ENCODE assay signal across 20 cellular contexts in genomic region chr5:43140286-43140685, GRCh38. TPM values are rescaled to one million over a fixed set of nuclear protein-coding genes. Genes with fewer than 3 reads are reported as not detected.
DNase-seq lines count a peak whose midpoint lies in the region; ATAC-seq and TF ChIP-seq lines count a peak whose summit lies in the region.
"Had no signal": no experiment of that assay in that cellular context is flagged by ENCODE, and none has a peak within 500 bp of the region (broad histone marks: within the 10 kb centered on the region; RNA-seq: fewer than 3 reads in every experiment).

No MANE protein-coding gene starts in this region.

- H2AFZ ChIP-seq in osteoblast (ENCODE audit: low read length) (no peak overlapping the region), H9 (ENCODE audit: low read length) (no peak overlapping the region)

- WGBS in H9 (ENCODE audit: extremely low coverage, insufficient read length, low lambda C conversion rate): no CpG with 5 or more reads among the region's 2 CpGs

- no peak overlapping the region for H2AK5ac ChIP-seq in H9 (ENCODE audit: insufficient read length, low read length)

- no peak overlapping the region for H3K4me3 ChIP-seq in osteoblast (ENCODE audit: insufficient read depth, low read length)
- H3K4me3 ChIP-seq: left lung, mucosa of descending colon had no signal

- no peak overlapping the region for H3K9ac ChIP-seq in H9 (ENCODE audit: extremely low read depth, insufficient read length, low read length)

- H4K20me1 ChIP-seq in osteoblast (ENCODE audit: insufficient read depth, low read length) (peaks cover 38% of the 10 kb centered on the region), H9 (ENCODE audit: control insufficient read depth, insufficient read depth, insufficient read length) (no peaks in the 10 kb centered on the region)

- no peak overlapping the region for H4K8ac ChIP-seq in H9 (replicated peaks; ENCODE audit: insufficient read length, low read depth, low read length)

- H3K27ac ChIP-seq in osteoblast (ENCODE audit: low read depth, low read length) (no peak overlapping the region), H9 (ENCODE audit: insufficient read length, low read depth, low read length) (no peak overlapping the region)
- H3K27ac ChIP-seq: left lung, VCaP had no signal

- H3K4me3 Mint-ChIP-seq in activated T-cell treated with anti-CD3 and anti-CD28 coated beads, Interleukin-2, amount 50 U/mL, for 4 hours: no peak overlapping the region
- no peak overlapping the region for H3K4me3 Mint-ChIP-seq in central memory CD8-positive, alpha-beta T cell
- no peak overlapping the region for H3K4me3 Mint-ChIP-seq in H9

- peaks cover 18% of the 10 kb centered on the region for H3K4me1 ChIP-seq in osteoblast (ENCODE audit: insufficient read depth, low read length)
- no peaks in the 10 kb centered on the region for H3K4me1 ChIP-seq in H9 (ENCODE audit: insufficient read depth, low read length)

- H2BK5ac ChIP-seq in H9 (ENCODE audit: insufficient read length, low read length): no peak overlapping the region

- H3K79me2 ChIP-seq in osteoblast (ENCODE audit: insufficient read depth, low read length): peaks cover 38% of the 10 kb centered on the region
- no peaks in the 10 kb centered on the region for H3K79me2 ChIP-seq in H9 (ENCODE audit: insufficient read depth, low read length)

- H3K4ac ChIP-seq in H9 (ENCODE audit: low read depth, low read length): no peak overlapping the region

- H2BK15ac ChIP-seq in H9 (ENCODE audit: low read depth, low read length): no peak overlapping the region

- peak overlapping the region; percentile 44 for H3K27ac Mint-ChIP-seq in central memory CD8-positive, alpha-beta T cell (ENCODE audit: low read depth)
- no peak overlapping the region for H3K27ac Mint-ChIP-seq in H9

- no peak for DNase-seq in activated T-cell treated with anti-CD3 and anti-CD28 coated beads, Interleukin-2, amount 50 U/mL, for 4 hours
- no peak for DNase-seq in activated T-cell treated with anti-CD3 and anti-CD28 coated beads for 4 hours
- DNase-seq in M059J (ENCODE audit: low read depth): peak; percentile 38
- DNase-seq in central memory CD8-positive, alpha-beta T cell (ENCODE audit: low spot score in 2 of 2): no peak
- peak; percentile 53 for DNase-seq in osteoblast (ENCODE audit: insufficient read length, low spot score, missing footprints)
- DNase-seq in HuH-7.5 (ENCODE audit: low spot score): no peak
- no peak for DNase-seq in H9
- no peak for DNase-seq in stimulated activated CD4-positive, alpha-beta T cell treated with anti-CD3 and anti-CD28 coated beads, Interleukin-2, amount 100 ng/mL, for 48 hours
- DNase-seq: ACHN; caudate nucleus; COR-L47; left lung; mucosa of descending colon; NCI-H1694; NCI-H345; NK-92 treated with Interleukin-12 subunit alpha and Interleukin-12 subunit beta, amount 100 ng/mL, for 24 hours; right cardiac atrium; substantia nigra had no signal

- no peak overlapping the region for H2BK120ac ChIP-seq in H9 (ENCODE audit: low read depth, low read length, poor library complexity, severe bottlenecking)

- TF ChIP-seq CTCF in osteoblast (IDR thresholded peaks at IDR 0.05; ENCODE audit: extremely low read depth, low read depth, low read length) (no peak), H9 (conservative IDR thresholded peaks at IDR 0.05) (no peak)

- H3K27me3 Mint-ChIP-seq in activated T-cell treated with anti-CD3 and anti-CD28 coated beads, Interleukin-2, amount 50 U/mL, for 4 hours (ENCODE audit: low read depth): no peaks in the 10 kb centered on the region
- no peaks in the 10 kb centered on the region for H3K27me3 Mint-ChIP-seq in central memory CD8-positive, alpha-beta T cell
- H3K27me3 Mint-ChIP-seq in H9 (ENCODE audit: low read depth): no peaks in the 10 kb centered on the region

- H3K18ac ChIP-seq in H9 (ENCODE audit: insufficient read length, low read depth, low read length): no peak overlapping the region

- no peak overlapping the region for H3K14ac ChIP-seq in H9 (ENCODE audit: insufficient read depth, low read length)

- no peak overlapping the region for H4K5ac ChIP-seq in H9 (ENCODE audit: insufficient read length, low read depth, low read length)

- peaks cover 25% of the 10 kb centered on the region for H3K36me3 Mint-ChIP-seq in activated T-cell treated with anti-CD3 and anti-CD28 coated beads, Interleukin-2, amount 50 U/mL, for 4 hours (ENCODE audit: insufficient read depth)
- peaks cover 57% of the 10 kb centered on the region for H3K36me3 Mint-ChIP-seq in central memory CD8-positive, alpha-beta T cell (ENCODE audit: insufficient read depth)
- H3K36me3 Mint-ChIP-seq in H9 (ENCODE audit: insufficient read depth in 1 of 3, low read depth in 3 of 3): peaks cover 31 to 60% (median 40%) of the 10 kb centered on the region in 3 experiments

- peaks cover 41% of the 10 kb centered on the region for H3K4me1 Mint-ChIP-seq in activated T-cell treated with anti-CD3 and anti-CD28 coated beads, Interleukin-2, amount 50 U/mL, for 4 hours (ENCODE audit: low read depth)
- peaks cover 36% of the 10 kb centered on the region for H3K4me1 Mint-ChIP-seq in central memory CD8-positive, alpha-beta T cell
- H3K4me1 Mint-ChIP-seq in H9: peaks cover 7 to 10% of the 10 kb centered on the region in 2 experiments

- H4K91ac ChIP-seq in H9 (ENCODE audit: insufficient read length, low read depth, low read length): no peak overlapping the region

- no peak overlapping the region for H2BK12ac ChIP-seq in H9 (ENCODE audit: insufficient read length, low read depth, low read length)

- H3K27me3 ChIP-seq in osteoblast (ENCODE audit: insufficient read depth, low read length) (no peaks in the 10 kb centered on the region), H9 (ENCODE audit: insufficient read depth, low read length) (no peaks in the 10 kb centered on the region)
- H3K27me3 ChIP-seq: left lung had no signal

- no peaks in the 10 kb centered on the region for H3K79me1 ChIP-seq in H9 (ENCODE audit: insufficient read depth, low read depth, low read length, poor library complexity, severe bottlenecking)

- H3K56ac ChIP-seq in H9 (ENCODE audit: insufficient read length, low read depth, low read length): no peak overlapping the region

- H3K4me2 ChIP-seq in osteoblast (ENCODE audit: insufficient read depth, low read length): no peak overlapping the region
- H3K4me2 ChIP-seq in H9 (ENCODE audit: insufficient read depth, insufficient read length, low read length): no peak overlapping the region

- ATAC-seq in activated T-cell treated with anti-CD3 and anti-CD28 coated beads, Interleukin-2, amount 50 U/mL, for 4 hours: peak; percentile 83 to 85
- ATAC-seq in central memory CD8-positive, alpha-beta T cell (replicated peaks; ENCODE audit: extremely low read depth, poor library complexity, severe bottlenecking): no peak
- ATAC-seq: left lung, mucosa of descending colon, right cardiac atrium had no signal

- peaks cover 9% of the 10 kb centered on the region for H3K36me3 ChIP-seq in osteoblast (ENCODE audit: insufficient read depth, low read length)

- no peak overlapping the region for H3T11ph ChIP-seq in H9 (ENCODE audit: low read length)

- no peaks in the 10 kb centered on the region for H3K23me2 ChIP-seq in H9 (ENCODE audit: insufficient read length, low read depth, low read length, poor library complexity, severe bottlenecking)

- H3K9me3 ChIP-seq in osteoblast (ENCODE audit: low read depth, low read length) (no peaks in the 10 kb centered on the region), H9 (ENCODE audit: control insufficient read depth, low read depth, low read length) (no peaks in the 10 kb centered on the region)
- H3K9me3 ChIP-seq: left lung, mucosa of descending colon had no signal

- H3K23ac ChIP-seq in H9 (ENCODE audit: insufficient read length, low read depth, low read length): no peak overlapping the region

- no peak overlapping the region for H2BK20ac ChIP-seq in H9 (ENCODE audit: low read depth, low read length, poor library complexity, severe bottlenecking)

- no peaks in the 10 kb centered on the region for H3K9me3 Mint-ChIP-seq in activated T-cell treated with anti-CD3 and anti-CD28 coated beads, Interleukin-2, amount 50 U/mL, for 4 hours
- H3K9me3 Mint-ChIP-seq in central memory CD8-positive, alpha-beta T cell: no peaks in the 10 kb centered on the region
- no peaks in the 10 kb centered on the region for H3K9me3 Mint-ChIP-seq in H9

RNA-seq across cellular contexts. Expression of gene ZNF131, which starts 19.6 kb away (rescaled TPM):
- 10 to 100 TPM; 32.4 to 35.9 (median 33.6) TPM for total RNA-seq in activated T-cell treated with anti-CD3 and anti-CD28 coated beads, Interleukin-2, amount 50 U/mL, for 4 hours
- 31.5 and 38.5 TPM in 2 replicates for total RNA-seq in M059J (2014; rRNA removed; shearing (Covaris generic))
- total RNA-seq in osteoblast (31.1 and 39.8 TPM in 2 replicates), H9 (2021) (49.9 and 50.6 TPM in 2 replicates)

RNA-seq across cellular contexts. Expression of gene NIM1K, which starts 51.7 kb away (rescaled TPM):
- 1 to 10 TPM in 1 of 3 donors, under 1 TPM in 2; 0.58 to 1.0 (median 0.65) TPM for total RNA-seq in activated T-cell treated with anti-CD3 and anti-CD28 coated beads, Interleukin-2, amount 50 U/mL, for 4 hours
- 0.07 and 1.1 TPM in 2 replicates for total RNA-seq in M059J (2014; rRNA removed; shearing (Covaris generic))
- total RNA-seq in osteoblast: 0.88 and 1.1 TPM in 2 replicates
- 0.07 TPM in 1 of 2 replicates, not detected in the other for total RNA-seq in H9 (2021)
- total RNA-seq: MCF 10A had no signal

Comparison
In these comparisons a context has a peak if more than half of its experiments do, and no peak if none do; other contexts are left out.
1. DNase-seq: peak in M059J (single experiment) and osteoblast (single experiment); none in activated T-cell treated with anti-CD3 and anti-CD28 coated beads, Interleukin-2, amount 50 U/mL, for 4 hours (single experiment), activated T-cell treated with anti-CD3 and anti-CD28 coated beads for 4 hours (single experiment), central memory CD8-positive, alpha-beta T cell (0 of 2), HuH-7.5 (single experiment), H9 (single experiment) and stimulated activated CD4-positive, alpha-beta T cell treated with anti-CD3 and anti-CD28 coated beads, Interleukin-2, amount 100 ng/mL, for 48 hours (0 of 2).